Comparison of ENCODE assay signal across 10 cellular contexts in the genomic region with DNA sequence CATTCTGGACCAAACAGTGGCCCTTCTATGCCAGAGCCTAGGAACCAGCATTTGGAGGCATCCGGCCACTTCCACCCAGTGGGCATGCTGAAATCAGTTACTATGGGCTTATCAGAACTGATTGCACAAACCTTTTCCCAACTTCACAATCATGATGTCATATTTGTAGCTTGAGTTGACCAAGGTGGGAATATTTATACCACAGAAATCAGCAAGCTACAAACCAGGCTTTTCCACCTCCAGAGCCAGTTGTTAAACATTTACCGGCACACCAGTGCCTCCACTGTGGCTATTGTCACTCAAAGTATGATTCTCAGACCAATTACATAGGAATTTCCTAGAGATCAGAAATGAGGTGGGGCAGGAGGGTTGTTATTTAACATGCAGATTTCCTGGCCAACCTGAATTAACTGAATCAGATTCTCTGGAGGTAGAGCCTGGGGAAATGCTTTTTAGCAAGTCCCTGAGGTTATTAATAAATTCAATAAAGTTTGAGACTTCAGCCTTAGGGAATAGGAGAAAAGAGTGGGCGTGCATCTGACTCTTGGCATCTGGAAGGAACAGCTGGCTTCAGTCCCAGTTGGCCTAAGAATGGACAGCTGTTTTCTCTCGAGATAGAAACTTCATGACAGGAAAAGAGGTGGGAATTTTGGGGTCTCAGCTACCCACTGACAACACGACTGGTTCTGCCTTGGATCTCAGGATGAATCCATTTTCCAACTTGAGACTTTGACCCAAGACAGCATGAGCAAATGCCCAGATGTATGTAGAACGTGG.
A peak's percentile ranks its signal among the peaks of the same experiment; 100 is the strongest.
DNase-seq lines count a peak whose midpoint lies in the region; ATAC-seq and FAIRE-seq lines count a peak whose summit lies in the region.
"Had no signal": no experiment of that assay in that cellular context is flagged by ENCODE, and none has a peak within 500 bp of the region (broad histone marks: within the 10 kb centered on the region; RNA-seq: fewer than 3 reads in every experiment).

No MANE protein-coding gene starts in this region.

- peak overlapping the region; percentile 24 for H2BK5ac ChIP-seq in trophoblast cell (ENCODE audit: low read depth, low read length, poor library complexity)

- H2AK5ac ChIP-seq in trophoblast cell (ENCODE audit: low read length), result peak overlapping the region; percentile 9

- peak; percentile 80 for DNase-seq in amniotic epithelial cell (ENCODE audit: low read depth)
- DNase-seq in left ventricle myocardium superior, result no peak
- peak in 1 of 2 donors; percentile 45 for DNase-seq in trophoblast cell
- DNase-seq in urothelium cell line (ENCODE audit: low spot score), result no peak
- no peak for DNase-seq in effector CD8-positive, alpha-beta T cell (lab: John Stamatoyannopoulos, UW)
- no peak for DNase-seq in NCI-H1105 (lab: John Stamatoyannopoulos, UW)
- no peak for DNase-seq in COLO668 (lab: John Stamatoyannopoulos, UW; ENCODE audit: unreplicated experiment)
- DNase-seq: activated T-cell treated with anti-CD3 and anti-CD28 coated beads, Interleukin-2, amount 50 U/mL, for 24 hours; NK-92 treated with Interleukin-12 subunit alpha and Interleukin-12 subunit beta, amount 100 ng/mL, for 24 hours had no signal

- peak overlapping the region; percentile 1 to 65 (median 45); a peak in 21 of 22 replicates for H3K4me2 ChIP-seq in BLaER1 treated with 17β-estradiol and CSF1 and Interleukin-3, amounts not matched to agents 10 nM and 100 nM
- H3K4me2 ChIP-seq in trophoblast cell (ENCODE audit: low read length), result no peak overlapping the region

- H4K12ac ChIP-seq in trophoblast cell (ENCODE audit: low read depth, low read length), result no peak overlapping the region

- peaks cover 26 to 66% (median 39%) of the 10 kb centered on the region in 10 experiments for H3K4me1 ChIP-seq in BLaER1 treated with 17β-estradiol and CSF1 and Interleukin-3, amounts not matched to agents 10 nM and 100 nM
- peaks cover 26 to 31% of the 10 kb centered on the region in 2 experiments for H3K4me1 ChIP-seq in trophoblast cell (ENCODE audit: control insufficient read depth in 1 of 2, insufficient read depth in 2 of 2, low read length in 2 of 2)

- H2BK12ac ChIP-seq in trophoblast cell (ENCODE audit: low read length), result peak overlapping the region; percentile 78

- H3K27me3 ChIP-seq in BLaER1 treated with 17β-estradiol and CSF1 and Interleukin-3, amounts not matched to agents 10 nM and 100 nM, result no peaks in the 10 kb centered on the region
- no peaks in the 10 kb centered on the region for H3K27me3 ChIP-seq in trophoblast cell (ENCODE audit: insufficient read depth, low read length)

- H3K36me3 ChIP-seq in BLaER1 treated with 17β-estradiol and CSF1 and Interleukin-3, amounts not matched to agents 10 nM and 100 nM, result no peaks in the 10 kb centered on the region
- H3K36me3 ChIP-seq in trophoblast cell (ENCODE audit: control insufficient read depth in 1 of 2, insufficient read depth in 2 of 2, low read length in 2 of 2), result no peaks in the 10 kb centered on the region

- intact Hi-C loops in left ventricle myocardium superior (cut with micrococcal nuclease), result no loop called here

- peaks cover 4% of the 10 kb centered on the region for H3K79me2 ChIP-seq in trophoblast cell (ENCODE audit: control insufficient read depth, insufficient read depth, low read length, poor library complexity)

- no peaks in the 10 kb centered on the region for H4K20me1 ChIP-seq in BLaER1 treated with 17β-estradiol and CSF1 and Interleukin-3, amounts not matched to agents 10 nM and 100 nM

- peak overlapping the region; percentile 10 for H3K4ac ChIP-seq in trophoblast cell (ENCODE audit: low read depth, low read length)

- no CpG with 5 or more reads among the region's 6 CpGs for WGBS in trophoblast cell (ENCODE audit: extremely low coverage, insufficient coverage, insufficient read length)

- FAIRE-seq in urothelium cell line (lab: Jason Lieb, UNC), result no peak

- no peak overlapping the region for H3K14ac ChIP-seq in trophoblast cell (ENCODE audit: low read length)

- peak overlapping the region in 1 of 11 experiments; percentile 14; a peak in 1 of 22 replicates for H3K27ac ChIP-seq in BLaER1 treated with 17β-estradiol and CSF1 and Interleukin-3, amounts not matched to agents 10 nM and 100 nM
- no peak overlapping the region for H3K27ac ChIP-seq in trophoblast cell (ENCODE audit: low read depth, low read length)

- H3K79me1 ChIP-seq in trophoblast cell (ENCODE audit: low read length), result peaks cover 34% of the 10 kb centered on the region

- H4K8ac ChIP-seq in trophoblast cell (ENCODE audit: low read depth, low read length), result no peak overlapping the region

- ATAC-seq in left ventricle myocardium superior, result peak; percentile 48

- peak overlapping the region; percentile 53 for H2BK120ac ChIP-seq in trophoblast cell (ENCODE audit: insufficient read depth, low read length, poor library complexity)

- no peak overlapping the region for H2AFZ ChIP-seq in trophoblast cell (ENCODE audit: insufficient read depth, low read length, poor library complexity)

- H3K9ac ChIP-seq in BLaER1 treated with 17β-estradiol and CSF1 and Interleukin-3, amounts not matched to agents 10 nM and 100 nM, result no peak overlapping the region
- H3K9ac ChIP-seq in trophoblast cell (ENCODE audit: low read length), result no peak overlapping the region

- no peak overlapping the region for H3K18ac ChIP-seq in trophoblast cell (ENCODE audit: low read length)

- H3K23ac ChIP-seq in trophoblast cell (ENCODE audit: low read length), result no peak overlapping the region

- peaks cover 0 to 8% (median 0%) of the 10 kb centered on the region in 11 experiments; a peak in 2 of 22 replicates for H3K9me3 ChIP-seq in BLaER1 treated with 17β-estradiol and CSF1 and Interleukin-3, amounts not matched to agents 10 nM and 100 nM (replicated peaks in 1 of 11)
- H3K9me3 ChIP-seq in trophoblast cell (ENCODE audit: insufficient read depth, low read depth, low read length), result no peaks in the 10 kb centered on the region

- no peak overlapping the region for H3K4me3 ChIP-seq in BLaER1 treated with 17β-estradiol and CSF1 and Interleukin-3, amounts not matched to agents 10 nM and 100 nM
- H3K4me3 ChIP-seq in trophoblast cell (ENCODE audit: low read depth, low read length), result no peak overlapping the region

- peak overlapping the region; percentile 59 for H4K91ac ChIP-seq in trophoblast cell (ENCODE audit: low read depth, low read length)
